Comparison of ENCODE assay signal across 8 cellular contexts in the genomic region with DNA sequence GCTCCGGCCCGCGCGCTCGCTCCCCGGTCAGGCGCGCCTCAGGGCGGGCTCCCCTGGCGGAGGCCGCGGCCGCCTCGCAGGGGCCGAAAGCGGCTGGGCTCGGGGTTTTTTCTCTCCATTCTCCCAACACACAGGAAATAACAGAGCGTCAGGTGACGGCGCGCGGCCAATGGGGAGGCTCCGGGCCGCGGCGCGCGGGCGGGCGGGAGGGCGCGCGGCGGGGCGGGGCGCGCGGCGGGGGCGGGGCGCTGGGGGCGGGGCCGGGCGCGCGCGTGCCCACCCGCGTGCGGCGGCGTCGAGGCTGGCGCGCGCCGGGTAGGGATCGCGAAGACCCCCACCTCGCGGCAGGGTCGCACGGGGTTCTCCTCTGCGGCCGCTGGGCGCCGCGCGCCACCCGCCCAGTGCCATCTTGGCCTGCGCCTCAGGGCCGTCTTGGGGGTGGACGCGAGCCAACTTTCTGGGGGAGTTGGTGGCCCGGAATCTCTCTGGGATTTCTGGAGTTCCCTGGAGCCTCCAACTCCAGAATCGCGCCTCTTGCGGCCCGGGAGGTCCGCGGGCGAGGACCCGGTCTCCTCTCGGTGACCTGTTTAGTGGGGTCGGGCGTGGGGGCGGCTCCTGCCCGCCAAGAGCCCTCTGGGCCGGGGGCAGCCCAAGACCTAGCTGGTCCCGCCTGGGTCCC. TPM values are rescaled to one million over a fixed set of nuclear protein-coding genes. Genes with fewer than 3 reads are reported as not detected.
DNase-seq lines count a peak whose midpoint lies in the region; ATAC-seq and TF ChIP-seq lines count a peak whose summit lies in the region.

A gene (minus strand): TSS at position 142 of the 679 bp plus-strand sequence. CDS start 55,348 bp downstream, outside the sequence.

- H3K27ac ChIP-seq in BLaER1, result peak within 1 kb of the TSS; percentile 92

- peak within 1 kb of the TSS; percentile 97 for H3K4me3 Mint-ChIP-seq in endothelial cell (ENCODE audit: unreplicated experiment)

- no peak for TF ChIP-seq CTCF in endothelial cell (IDR thresholded peaks at IDR 0.05; ENCODE audit: unreplicated experiment)

- peak within 1 kb of the TSS; percentile 67 for H3K27ac Mint-ChIP-seq in endothelial cell (ENCODE audit: unreplicated experiment)

- H3K27me3 Mint-ChIP-seq in endothelial cell (ENCODE audit: unreplicated experiment), result peaks cover 11% of the 10 kb centered on the region

- H3K4me1 ChIP-seq in BLaER1 (peaks cover 35% of the 10 kb centered on the region), NT2/D1 (ENCODE audit: insufficient read depth, insufficient read length) (peaks cover 11% of the 10 kb centered on the region)

- peak within 1 kb of the TSS; percentile 88 for H3K4me2 ChIP-seq in BLaER1

- H3K9me3 ChIP-seq in BLaER1 (no peaks in the 10 kb centered on the region), NT2/D1 (ENCODE audit: insufficient read depth, low read length) (no peaks in the 10 kb centered on the region)

- H3K9ac ChIP-seq in BLaER1 (peak within 1 kb of the TSS; percentile 95), NT2/D1 (ENCODE audit: insufficient read length, low read depth) (peak within 1 kb of the TSS; percentile 86)

- H3K4me1 Mint-ChIP-seq in endothelial cell (ENCODE audit: unreplicated experiment), result peaks cover 22% of the 10 kb centered on the region

- H3K4me3 ChIP-seq in BLaER1, result peak within 1 kb of the TSS; percentile 99
- peak within 1 kb of the TSS; percentile 75 for H3K4me3 ChIP-seq in NT2/D1 (ENCODE audit: insufficient read length, low read depth)

- peaks cover 44% of the 10 kb centered on the region for H4K20me1 ChIP-seq in BLaER1

- ATAC-seq in HG03457 (IDR thresholded peaks at IDR 0.05; ENCODE audit: unreplicated experiment), result peak; percentile 36

- H3K36me3 Mint-ChIP-seq in endothelial cell (ENCODE audit: low read depth, unreplicated experiment), result peaks cover 5% of the 10 kb centered on the region

- DNase-seq in GM19238 (ENCODE audit: insufficient read length, low spot score), result peak; percentile 95
- no peak for DNase-seq in NT2/D1 (ENCODE audit: low read depth, low spot score)
- peak; percentile 77 for DNase-seq in activated CD8-positive, alpha-beta memory T cell treated with anti-CD3 and anti-CD28 coated beads, Interleukin-2, amount 50 U/mL, for 4 hours
- peak; percentile 75 for DNase-seq in endothelial cell (ENCODE audit: low spot score)
- peak; percentile 77 for DNase-seq in midbrain (lab: John Stamatoyannopoulos, UW)
- DNase-seq in stimulated activated CD8-positive, alpha-beta memory T cell treated with anti-CD3 and anti-CD28 coated beads, Interleukin-15, amount 100 ng/mL, for 48 hours (ENCODE audit: low read depth in 2 of 2), result peak; percentile 67 to 69

- H3K27me3 ChIP-seq in BLaER1, result no peaks in the 10 kb centered on the region
- no peaks in the 10 kb centered on the region for H3K27me3 ChIP-seq in NT2/D1 (ENCODE audit: insufficient read depth, insufficient read length)

- peaks cover 14% of the 10 kb centered on the region; the same call in 1 of the 2 replicates for H3K36me3 ChIP-seq in BLaER1
- H3K36me3 ChIP-seq in NT2/D1 (ENCODE audit: insufficient read depth, insufficient read length, low read length), result peaks cover under 1% of the 10 kb centered on the region

- H3K9me3 Mint-ChIP-seq in endothelial cell (ENCODE audit: unreplicated experiment), result no peaks in the 10 kb centered on the region

RNA-seq across cellular contexts. Expression of the gene that starts here (rescaled TPM):
- 63.6 TPM for total RNA-seq in endothelial cell (ENCODE audit: unreplicated experiment)
